Comparison of ENCODE assay signal across 1 cellular context in the genomic region with DNA sequence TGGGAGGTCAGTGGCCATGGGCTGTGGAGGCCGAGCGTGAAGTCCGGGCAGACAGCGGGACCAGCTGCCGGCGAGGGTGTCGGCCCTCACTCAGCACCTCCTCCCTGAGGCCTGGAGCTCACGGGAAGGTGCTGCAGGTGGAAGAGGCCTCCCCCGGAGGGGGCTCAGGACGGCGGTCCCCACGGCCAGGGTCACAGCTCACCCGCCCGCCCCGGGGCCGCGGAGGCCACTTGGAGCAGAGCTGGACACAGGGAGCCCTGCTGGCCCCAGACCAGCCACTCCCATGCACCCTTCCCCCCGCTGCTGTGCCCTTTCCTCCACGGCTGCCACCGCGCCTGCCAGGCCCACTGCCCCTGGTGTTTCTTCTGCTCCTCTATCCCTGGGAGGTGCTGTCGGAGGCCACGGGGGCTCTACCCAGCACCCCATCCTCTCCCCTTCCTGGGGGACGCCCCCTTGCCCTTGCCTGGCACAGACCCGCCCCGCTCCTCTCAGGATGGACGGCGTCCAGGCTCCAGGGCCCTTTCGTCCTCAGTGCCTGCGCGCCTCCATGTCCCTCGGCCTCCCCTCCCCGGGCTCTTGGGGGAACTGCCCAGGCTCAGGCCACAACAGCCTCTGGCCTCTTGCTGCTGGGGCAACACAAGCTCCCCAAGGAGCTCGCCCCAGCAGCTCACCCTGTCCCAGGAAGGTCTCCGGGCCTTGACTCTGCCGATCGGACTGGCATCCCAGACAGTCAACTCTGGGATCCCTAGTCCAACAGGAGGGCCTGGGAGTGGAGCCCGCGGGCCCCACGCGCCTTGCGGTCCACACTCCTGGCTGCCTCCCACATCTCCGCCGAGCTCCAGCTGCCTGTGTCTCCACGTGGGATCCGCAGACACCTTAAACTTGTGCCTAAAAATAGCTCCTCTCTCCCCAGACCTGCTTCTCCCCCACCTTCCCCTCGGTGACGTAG.
TF ChIP-seq lines count a peak whose summit lies in the region.

No MANE protein-coding gene starts in this region.

TF ChIP-seq in HEK293, 187 proteins besides CTCF, POLR2A, EP300 and RAD21 (continued from another document):
- TF ChIP-seq ZNF501 (tag by site-specific recombination; IDR thresholded peaks at IDR 0.05), result 0 out of 2 replicates have a peak, but pooled peaks have one; percentile 14
- 0 out of 2 replicates have a peak, but pooled peaks have one; percentile 41 for TF ChIP-seq BCL11A (tag by site-specific recombination; IDR thresholded peaks at IDR 0.05; ENCODE audit: low read depth)
- TF ChIP-seq EGR2 (tag by site-specific recombination; IDR thresholded peaks at IDR 0.05; ENCODE audit: low read depth), result peak; percentile 42; the same call in 1 of the 2 replicates
- TF ChIP-seq BCL11B (tag by site-specific recombination; IDR thresholded peaks at IDR 0.05; ENCODE audit: low read depth), result peak; percentile 77
- TF ChIP-seq ZBTB17 (tag by site-specific recombination; IDR thresholded peaks at IDR 0.05), result peak; percentile 60
- peak; percentile 31; the same call in 1 of the 2 replicates for TF ChIP-seq GLIS2 (tag by site-specific recombination; IDR thresholded peaks at IDR 0.05)
- peak; percentile 71 for TF ChIP-seq WT1 (tag by site-specific recombination; IDR thresholded peaks at IDR 0.05)
- TF ChIP-seq ZNF600 (tag by site-specific recombination; IDR thresholded peaks at IDR 0.05), result 0 out of 2 replicates have a peak, but pooled peaks have one; percentile 42
- TF ChIP-seq ZFP69B (tag by site-specific recombination; IDR thresholded peaks at IDR 0.05), result peak; percentile 71
- TF ChIP-seq ZNF645 (tag by site-specific recombination; IDR thresholded peaks at IDR 0.05), result no peak
- TF ChIP-seq, protein P1, sequence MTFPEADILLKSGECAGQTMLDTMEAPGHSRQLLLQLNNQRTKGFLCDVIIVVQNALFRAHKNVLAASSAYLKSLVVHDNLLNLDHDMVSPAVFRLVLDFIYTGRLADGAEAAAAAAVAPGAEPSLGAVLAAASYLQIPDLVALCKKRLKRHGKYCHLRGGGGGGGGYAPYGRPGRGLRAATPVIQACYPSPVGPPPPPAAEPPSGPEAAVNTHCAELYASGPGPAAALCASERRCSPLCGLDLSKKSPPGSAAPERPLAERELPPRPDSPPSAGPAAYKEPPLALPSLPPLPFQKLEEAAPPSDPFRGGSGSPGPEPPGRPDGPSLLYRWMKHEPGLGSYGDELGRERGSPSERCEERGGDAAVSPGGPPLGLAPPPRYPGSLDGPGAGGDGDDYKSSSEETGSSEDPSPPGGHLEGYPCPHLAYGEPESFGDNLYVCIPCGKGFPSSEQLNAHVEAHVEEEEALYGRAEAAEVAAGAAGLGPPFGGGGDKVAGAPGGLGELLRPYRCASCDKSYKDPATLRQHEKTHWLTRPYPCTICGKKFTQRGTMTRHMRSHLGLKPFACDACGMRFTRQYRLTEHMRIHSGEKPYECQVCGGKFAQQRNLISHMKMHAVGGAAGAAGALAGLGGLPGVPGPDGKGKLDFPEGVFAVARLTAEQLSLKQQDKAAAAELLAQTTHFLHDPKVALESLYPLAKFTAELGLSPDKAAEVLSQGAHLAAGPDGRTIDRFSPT (tag by site-specific recombination; IDR thresholded peaks at IDR 0.05), result peak; percentile 76
